ENCODE assay signal across 19 cellular contexts in the genomic region with DNA sequence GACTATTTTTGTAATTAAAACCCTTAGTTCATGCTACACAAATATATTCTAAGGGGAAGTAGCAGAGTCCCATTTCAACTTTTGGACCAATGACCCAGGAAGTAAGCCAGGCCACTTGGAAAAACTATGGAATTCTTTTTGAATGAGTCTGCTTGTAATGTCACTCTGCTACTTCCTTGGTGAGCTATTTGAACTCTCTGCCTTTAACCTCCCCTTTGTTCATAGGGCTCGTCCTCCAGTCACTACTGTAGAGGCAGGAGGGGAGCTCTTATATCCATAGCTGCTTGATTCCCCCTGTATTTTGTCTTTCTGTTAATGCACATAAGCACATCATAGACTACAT.
A peak's percentile ranks its signal among the peaks of the same experiment; 100 is the strongest.
DNase-seq lines count a peak whose midpoint lies in the region; ATAC-seq, FAIRE-seq and TF ChIP-seq lines count a peak whose summit lies in the region.
"Had no signal": no experiment of that assay in that cellular context is flagged by ENCODE, and none has a peak within 500 bp of the region (broad histone marks: within the 10 kb centered on the region; RNA-seq: fewer than 3 reads in every experiment).

No MANE protein-coding gene starts in this region.

- no peak overlapping the region for H3K4me3 ChIP-seq in AG10803 (ENCODE audit: low read length)
- H3K4me3 ChIP-seq in adipocyte (ENCODE audit: low read length): no peak overlapping the region
- H3K4me3 ChIP-seq in endodermal cell (ENCODE audit: low read length): no peak overlapping the region
- H3K4me3 ChIP-seq in prostate gland: no peak overlapping the region
- H3K4me3 ChIP-seq: sigmoid colon had no signal

- ATAC-seq in HG03139 (IDR thresholded peaks at IDR 0.05; ENCODE audit: unreplicated experiment) (no peak), HG02678 (IDR thresholded peaks at IDR 0.05; ENCODE audit: unreplicated experiment) (no peak)

- no peaks in the 10 kb centered on the region for H3K9me3 Mint-ChIP-seq in endodermal cell
- H3K9me3 Mint-ChIP-seq: brain, mesothelial cell of epicardium had no signal

- H3K36me3 ChIP-seq in adipocyte (ENCODE audit: control insufficient read depth, insufficient read depth, low read length, severe bottlenecking): peaks cover 18% of the 10 kb centered on the region
- no peaks in the 10 kb centered on the region for H3K36me3 ChIP-seq in endodermal cell (ENCODE audit: control insufficient read depth, insufficient read depth, low read length)
- no peaks in the 10 kb centered on the region for H3K36me3 ChIP-seq in prostate gland
- H3K36me3 ChIP-seq: neutrophil, sigmoid colon had no signal

- H3K4me1 Mint-ChIP-seq in endodermal cell: peaks cover 4% of the 10 kb centered on the region
- H3K4me1 Mint-ChIP-seq: brain had no signal

- FAIRE-seq in HTR-8/SVneo (lab: Jason Lieb, UNC): peak; percentile 67

- no peak for TF ChIP-seq POLR2A in prostate gland (IDR thresholded peaks at IDR 0.05)

- intact Hi-C loops in prostate gland (cut with DNase I): no loop called here

- no peaks in the 10 kb centered on the region for H3K9me3 ChIP-seq in adipocyte (ENCODE audit: control insufficient read depth, low read length)
- H3K9me3 ChIP-seq in endodermal cell (ENCODE audit: control insufficient read depth, low read length): no peaks in the 10 kb centered on the region
- H3K9me3 ChIP-seq in prostate gland: no peaks in the 10 kb centered on the region
- H3K9me3 ChIP-seq: neutrophil, sigmoid colon had no signal

- no peak for TF ChIP-seq CTCF in AG10803 (conservative IDR thresholded peaks at IDR 0.05; ENCODE audit: low read length)
- TF ChIP-seq CTCF in endodermal cell (conservative IDR thresholded peaks at IDR 0.05): no peak
- no peak for TF ChIP-seq CTCF in prostate gland (IDR thresholded peaks at IDR 0.05)

- H3K9ac ChIP-seq in adipocyte (ENCODE audit: low read length) (no peak overlapping the region), endodermal cell (ENCODE audit: extremely low read depth, low read length, poor library complexity, severe bottlenecking) (no peak overlapping the region)
- H3K9ac ChIP-seq: KMS-11 had no signal

- H3K27me3 ChIP-seq in adipocyte (replicated peaks; ENCODE audit: control insufficient read depth, insufficient read depth, low read length) (no peaks in the 10 kb centered on the region), endodermal cell (ENCODE audit: control insufficient read depth, insufficient read depth, low read length, poor library complexity, severe bottlenecking) (no peaks in the 10 kb centered on the region), prostate gland (replicated peaks; ENCODE audit: insufficient read depth) (no peaks in the 10 kb centered on the region)
- H3K27me3 ChIP-seq: neutrophil, sigmoid colon had no signal

- DNase-seq in AG10803 (ENCODE audit: low read depth) (peak; percentile 27), HTR-8/SVneo (ENCODE audit: insufficient read length, low spot score) (peak; percentile 65), adipocyte (ENCODE audit: low read depth) (peak; percentile 32), kidney glomerular epithelial cell (lab: John Stamatoyannopoulos, UW) (peak; percentile 4), endodermal cell (no peak), prostate gland (ENCODE audit: low spot score) (no peak)
- DNase-seq: activated CD4-positive, CD25-positive, alpha-beta regulatory T cell; activated naive CD4-positive, alpha-beta T cell; DND-41; GOT3; NCI-H524 treated with DMSO at 0.1 percent for 48 hours; sigmoid colon; stimulated activated CD4-positive, alpha-beta T cell treated with anti-CD3 and anti-CD28 coated beads, Interleukin-4, amount 100 ng/mL, for 4 hours had no signal

- WGBS in endodermal cell (ENCODE audit: insufficient coverage in 1 of 2, insufficient read length in 1 of 2), 2 experiments: 71% methylated on average over 1 of the region's 1 CpG; no CpG with 5 or more reads in 1 of the 2 experiments
- 68% methylated on average over 1 of the region's 1 CpG for WGBS in prostate gland

- no peak overlapping the region for H3K4me3 Mint-ChIP-seq in endodermal cell
- H3K4me3 Mint-ChIP-seq: brain, mesothelial cell of epicardium had no signal

- H3K4me1 ChIP-seq in adipocyte (ENCODE audit: control insufficient read depth, insufficient read depth, low read length): peaks cover 27% of the 10 kb centered on the region
- H3K4me1 ChIP-seq in endodermal cell (ENCODE audit: control insufficient read depth, insufficient read depth, low read length): peaks cover 3% of the 10 kb centered on the region
- no peaks in the 10 kb centered on the region for H3K4me1 ChIP-seq in prostate gland (replicated peaks)
- H3K4me1 ChIP-seq: sigmoid colon had no signal

- H3K27ac Mint-ChIP-seq in endodermal cell: no peak overlapping the region
- H3K27ac Mint-ChIP-seq: brain, mesothelial cell of epicardium had no signal

- H3K36me3 Mint-ChIP-seq in endodermal cell (ENCODE audit: low read depth): no peaks in the 10 kb centered on the region
- H3K36me3 Mint-ChIP-seq: brain, mesothelial cell of epicardium had no signal

- no peak overlapping the region for H3K27ac ChIP-seq in endodermal cell (ENCODE audit: low read depth, low read length)
- no peak overlapping the region for H3K27ac ChIP-seq in prostate gland
- H3K27ac ChIP-seq: KMS-11, neutrophil, sigmoid colon had no signal

- H3K27me3 Mint-ChIP-seq in endodermal cell (ENCODE audit: insufficient read depth): no peaks in the 10 kb centered on the region
- H3K27me3 Mint-ChIP-seq: brain had no signal

Comparison
In these comparisons a context has a peak if more than half of its experiments do, and no peak if none do; other contexts are left out.
1. DNase-seq: peak in AG10803 (single experiment), HTR-8/SVneo (single experiment), adipocyte (single experiment) and kidney glomerular epithelial cell (single experiment); none in endodermal cell (single experiment) and prostate gland (single experiment).